29 cellular contexts compared by ENCODE assay signal in genomic region chr20:61710108-61710507, GRCh38.
"Had no signal": no experiment of that assay in that cellular context is flagged by ENCODE, and none has a peak within 500 bp of the region (broad histone marks: within the 10 kb centered on the region; RNA-seq: fewer than 3 reads in every experiment).

No MANE protein-coding gene starts in this region.

- DNase-seq: naive thymus-derived CD8-positive, alpha-beta T cell; nephron progenitor cell; occipital lobe; ovary; posterior cingulate gyrus; psoas muscle; spleen; stimulated activated CD4-positive, alpha-beta T cell treated with anti-CD3 and anti-CD28 coated beads, Interleukin-12 subunit alpha, Interleukin-12 subunit beta, amount 100 ng/mL, for 4 hours; stimulated activated CD4-positive, alpha-beta T cell treated with anti-CD3 and anti-CD28 coated beads, Interleukin-1b, Interleukin-23, amount 100 ng/mL, for 48 hours; stimulated activated CD4-positive, alpha-beta T cell treated with anti-CD3 and anti-CD28 coated beads, Interleukin-4, amount 100 ng/mL, for 1 hour; stimulated activated CD4-positive, alpha-beta T cell treated with anti-CD3 and anti-CD28 coated beads, Interleukin-4, amount 100 ng/mL, for 4 hours; stimulated activated CD8-positive, alpha-beta memory T cell treated with anti-CD3 and anti-CD28 coated beads, Interleukin-4, amount 100 ng/mL, for 48 hours; stimulated activated naive CD4-positive, alpha-beta T cell; stimulated activated naive CD8-positive, alpha-beta T cell treated with anti-CD3 and anti-CD28 coated beads, Interleukin-15, amount 100 ng/mL, for 72 hours; stimulated activated naive CD8-positive, alpha-beta T cell treated with anti-CD3 and anti-CD28 coated beads, Interleukin-15, Interleukin-2, amounts not matched to agents 100 U/mL and 50 U/mL, for 24 hours; substantia nigra; testis; tibial artery; transverse colon; upper lobe of right lung; uterus had no signal

- H2AFZ ChIP-seq: parathyroid adenoma had no signal

- H3K9me3 ChIP-seq: ovary, psoas muscle, suprapubic skin, testis, tibial artery, transverse colon, upper lobe of right lung, uterus had no signal

- H3K79me2 ChIP-seq: parathyroid adenoma had no signal

- H3K4me1 ChIP-seq: parathyroid adenoma, psoas muscle, suprapubic skin, testis, tibial artery, transverse colon, upper lobe of right lung, uterus had no signal

- H3K4me2 ChIP-seq: smooth muscle cell had no signal

- H3K27me3 ChIP-seq: ovary, spleen, testis, transverse colon, upper lobe of right lung, uterus had no signal

- ATAC-seq: naive thymus-derived CD8-positive, alpha-beta T cell; natural killer cell treated with Interleukin-12 subunit alpha and Interleukin-12 subunit beta and Interleukin-15 and Interleukin-18, amount 100 ng/mL, for 72 hours; psoas muscle; right cardiac atrium; sciatic nerve; stimulated activated memory B cell treated with anti-CD40 and anti-IgM and Interleukin-4, amounts not matched to agents 10 μg/mL and 1 μg/mL and 100 μg/mL, for 72 hours; stimulated activated naive CD8-positive, alpha-beta T cell treated with anti-CD3 and anti-CD28 coated beads, Interleukin-15, amount 100 ng/mL, for 72 hours; stimulated activated naive CD8-positive, alpha-beta T cell treated with anti-CD3 and anti-CD28 coated beads, Interleukin-15, Interleukin-2, amounts not matched to agents 100 U/mL and 50 U/mL, for 24 hours; upper lobe of right lung had no signal

- H3K36me3 ChIP-seq: ovary, spleen, suprapubic skin, tibial artery, transverse colon, upper lobe of right lung, uterus had no signal

- H3K9ac ChIP-seq: parathyroid adenoma had no signal

- H3K4me3 ChIP-seq: ovary, psoas muscle, skin epidermis, smooth muscle cell, spleen, suprapubic skin, testis, tibial artery, transverse colon, upper lobe of right lung, uterus had no signal

- H3K27ac ChIP-seq: ovary, parathyroid adenoma, psoas muscle, skin epidermis, spleen, suprapubic skin, testis, tibial artery, transverse colon, upper lobe of right lung, uterus had no signal
